ENCODE assay signal across 2 cellular contexts in the genomic region with DNA sequence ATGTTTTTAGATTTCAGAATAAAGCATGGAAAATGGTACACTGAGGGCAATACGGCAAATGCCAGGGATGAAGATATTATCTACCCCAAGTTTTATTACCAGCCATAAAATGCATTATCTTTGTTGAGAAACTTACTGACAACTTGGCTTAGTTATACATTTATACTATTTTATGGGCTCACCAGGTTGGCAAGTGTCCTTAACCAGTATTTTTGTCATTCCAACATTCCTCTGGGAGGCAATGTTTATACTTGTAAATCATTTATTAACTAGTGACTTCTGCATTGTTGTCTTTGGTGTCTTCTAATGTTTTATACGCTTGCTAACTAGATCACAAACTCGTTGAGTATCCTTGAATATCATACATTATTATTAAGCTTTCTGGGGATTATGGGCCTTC.
A peak's percentile ranks its signal among the peaks of the same experiment; 100 is the strongest.
TF ChIP-seq lines count a peak whose summit lies in the region.

No MANE protein-coding gene starts in this region.

TF ChIP-seq in liver, 16 proteins besides CTCF, POLR2A, EP300 and RAD21:
- TF ChIP-seq RXRA (IDR thresholded peaks at IDR 0.05) = peak in 1 of 2 donors; percentile 33
- no peak for TF ChIP-seq EGR1 (IDR thresholded peaks at IDR 0.05; ENCODE audit: low read depth in 2 of 2)
- TF ChIP-seq, protein P1, sequence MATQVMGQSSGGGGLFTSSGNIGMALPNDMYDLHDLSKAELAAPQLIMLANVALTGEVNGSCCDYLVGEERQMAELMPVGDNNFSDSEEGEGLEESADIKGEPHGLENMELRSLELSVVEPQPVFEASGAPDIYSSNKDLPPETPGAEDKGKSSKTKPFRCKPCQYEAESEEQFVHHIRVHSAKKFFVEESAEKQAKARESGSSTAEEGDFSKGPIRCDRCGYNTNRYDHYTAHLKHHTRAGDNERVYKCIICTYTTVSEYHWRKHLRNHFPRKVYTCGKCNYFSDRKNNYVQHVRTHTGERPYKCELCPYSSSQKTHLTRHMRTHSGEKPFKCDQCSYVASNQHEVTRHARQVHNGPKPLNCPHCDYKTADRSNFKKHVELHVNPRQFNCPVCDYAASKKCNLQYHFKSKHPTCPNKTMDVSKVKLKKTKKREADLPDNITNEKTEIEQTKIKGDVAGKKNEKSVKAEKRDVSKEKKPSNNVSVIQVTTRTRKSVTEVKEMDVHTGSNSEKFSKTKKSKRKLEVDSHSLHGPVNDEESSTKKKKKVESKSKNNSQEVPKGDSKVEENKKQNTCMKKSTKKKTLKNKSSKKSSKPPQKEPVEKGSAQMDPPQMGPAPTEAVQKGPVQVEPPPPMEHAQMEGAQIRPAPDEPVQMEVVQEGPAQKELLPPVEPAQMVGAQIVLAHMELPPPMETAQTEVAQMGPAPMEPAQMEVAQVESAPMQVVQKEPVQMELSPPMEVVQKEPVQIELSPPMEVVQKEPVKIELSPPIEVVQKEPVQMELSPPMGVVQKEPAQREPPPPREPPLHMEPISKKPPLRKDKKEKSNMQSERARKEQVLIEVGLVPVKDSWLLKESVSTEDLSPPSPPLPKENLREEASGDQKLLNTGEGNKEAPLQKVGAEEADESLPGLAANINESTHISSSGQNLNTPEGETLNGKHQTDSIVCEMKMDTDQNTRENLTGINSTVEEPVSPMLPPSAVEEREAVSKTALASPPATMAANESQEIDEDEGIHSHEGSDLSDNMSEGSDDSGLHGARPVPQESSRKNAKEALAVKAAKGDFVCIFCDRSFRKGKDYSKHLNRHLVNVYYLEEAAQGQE (IDR thresholded peaks at IDR 0.05) = no peak
- peak; percentile 55 for TF ChIP-seq SP1 (IDR thresholded peaks at IDR 0.05)
- peak; percentile 28 for TF ChIP-seq YY1 (IDR thresholded peaks at IDR 0.05)

TF ChIP-seq in HepG2, 621 proteins besides CTCF, POLR2A, EP300 and RAD21:
- no peak for TF ChIP-seq SOX13 (IDR thresholded peaks at IDR 0.05)
- TF ChIP-seq SOX13 (CRISPR knock-in tag; conservative IDR thresholded peaks at IDR 0.05 in 1 of 2, IDR thresholded peaks at IDR 0.05 in 1 of 2) = no peak
- TF ChIP-seq, protein P2, sequence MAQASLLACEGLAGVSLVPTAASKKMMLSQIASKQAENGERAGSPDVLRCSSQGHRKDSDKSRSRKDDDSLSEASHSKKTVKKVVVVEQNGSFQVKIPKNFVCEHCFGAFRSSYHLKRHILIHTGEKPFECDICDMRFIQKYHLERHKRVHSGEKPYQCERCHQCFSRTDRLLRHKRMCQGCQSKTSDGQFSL (CRISPR knock-in tag; IDR thresholded peaks at IDR 0.05) = no peak
- TF ChIP-seq ZMYM2 (CRISPR knock-in tag; IDR thresholded peaks at IDR 0.05) = no peak
- TF ChIP-seq ZNF275 (CRISPR knock-in tag; IDR thresholded peaks at IDR 0.05; ENCODE audit: borderline replicate concordance) = no peak
- TF ChIP-seq PHF20 (CRISPR knock-in tag; IDR thresholded peaks at IDR 0.05) = no peak
- no peak for TF ChIP-seq ZFP36L2 (CRISPR knock-in tag; IDR thresholded peaks at IDR 0.05)
- TF ChIP-seq SOX6 (IDR thresholded peaks at IDR 0.05) = no peak
- TF ChIP-seq SOX6 (CRISPR knock-in tag; IDR thresholded peaks at IDR 0.05) = no peak
- no peak for TF ChIP-seq ZNF446 (CRISPR knock-in tag; IDR thresholded peaks at IDR 0.05)
- TF ChIP-seq RARA (CRISPR knock-in tag; IDR thresholded peaks at IDR 0.05) = no peak
- no peak for TF ChIP-seq RFXANK (CRISPR knock-in tag; IDR thresholded peaks at IDR 0.05)
- TF ChIP-seq NFRKB (IDR thresholded peaks at IDR 0.05) = no peak
- TF ChIP-seq RBAK (CRISPR knock-in tag; IDR thresholded peaks at IDR 0.05) = no peak
- no peak for TF ChIP-seq GMEB1 (CRISPR knock-in tag; IDR thresholded peaks at IDR 0.05; ENCODE audit: borderline replicate concordance)
